1 cellular context compared by ENCODE assay signal in the genomic region with DNA sequence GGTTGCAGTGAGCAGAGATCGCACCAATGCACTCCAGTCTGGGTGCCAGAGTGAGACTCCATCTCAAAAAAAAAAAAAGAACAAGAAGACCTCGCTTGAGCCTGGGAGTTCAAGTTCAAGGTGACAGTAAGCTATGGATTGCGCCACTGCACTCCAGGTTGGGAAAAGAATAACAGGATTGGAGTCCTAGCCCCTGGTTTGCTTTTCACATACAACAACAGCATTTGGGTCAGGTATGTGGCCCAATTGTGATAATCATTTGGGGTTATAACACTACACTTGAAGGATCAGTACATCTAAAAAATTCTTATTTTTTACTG.
TF ChIP-seq lines count a peak whose summit lies in the region.

No MANE protein-coding gene starts in this region.

TF ChIP-seq in HepG2, 621 proteins besides CTCF, POLR2A, EP300 and RAD21 (continued from another document and continues in another):
- TF ChIP-seq, protein P1, sequence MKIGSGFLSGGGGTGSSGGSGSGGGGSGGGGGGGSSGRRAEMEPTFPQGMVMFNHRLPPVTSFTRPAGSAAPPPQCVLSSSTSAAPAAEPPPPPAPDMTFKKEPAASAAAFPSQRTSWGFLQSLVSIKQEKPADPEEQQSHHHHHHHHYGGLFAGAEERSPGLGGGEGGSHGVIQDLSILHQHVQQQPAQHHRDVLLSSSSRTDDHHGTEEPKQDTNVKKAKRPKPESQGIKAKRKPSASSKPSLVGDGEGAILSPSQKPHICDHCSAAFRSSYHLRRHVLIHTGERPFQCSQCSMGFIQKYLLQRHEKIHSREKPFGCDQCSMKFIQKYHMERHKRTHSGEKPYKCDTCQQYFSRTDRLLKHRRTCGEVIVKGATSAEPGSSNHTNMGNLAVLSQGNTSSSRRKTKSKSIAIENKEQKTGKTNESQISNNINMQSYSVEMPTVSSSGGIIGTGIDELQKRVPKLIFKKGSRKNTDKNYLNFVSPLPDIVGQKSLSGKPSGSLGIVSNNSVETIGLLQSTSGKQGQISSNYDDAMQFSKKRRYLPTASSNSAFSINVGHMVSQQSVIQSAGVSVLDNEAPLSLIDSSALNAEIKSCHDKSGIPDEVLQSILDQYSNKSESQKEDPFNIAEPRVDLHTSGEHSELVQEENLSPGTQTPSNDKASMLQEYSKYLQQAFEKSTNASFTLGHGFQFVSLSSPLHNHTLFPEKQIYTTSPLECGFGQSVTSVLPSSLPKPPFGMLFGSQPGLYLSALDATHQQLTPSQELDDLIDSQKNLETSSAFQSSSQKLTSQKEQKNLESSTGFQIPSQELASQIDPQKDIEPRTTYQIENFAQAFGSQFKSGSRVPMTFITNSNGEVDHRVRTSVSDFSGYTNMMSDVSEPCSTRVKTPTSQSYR (CRISPR knock-in tag; IDR thresholded peaks at IDR 0.05; ENCODE audit: borderline replicate concordance): no peak
- TF ChIP-seq, protein P2, sequence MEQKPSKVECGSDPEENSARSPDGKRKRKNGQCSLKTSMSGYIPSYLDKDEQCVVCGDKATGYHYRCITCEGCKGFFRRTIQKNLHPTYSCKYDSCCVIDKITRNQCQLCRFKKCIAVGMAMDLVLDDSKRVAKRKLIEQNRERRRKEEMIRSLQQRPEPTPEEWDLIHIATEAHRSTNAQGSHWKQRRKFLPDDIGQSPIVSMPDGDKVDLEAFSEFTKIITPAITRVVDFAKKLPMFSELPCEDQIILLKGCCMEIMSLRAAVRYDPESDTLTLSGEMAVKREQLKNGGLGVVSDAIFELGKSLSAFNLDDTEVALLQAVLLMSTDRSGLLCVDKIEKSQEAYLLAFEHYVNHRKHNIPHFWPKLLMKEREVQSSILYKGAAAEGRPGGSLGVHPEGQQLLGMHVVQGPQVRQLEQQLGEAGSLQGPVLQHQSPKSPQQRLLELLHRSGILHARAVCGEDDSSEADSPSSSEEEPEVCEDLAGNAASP (CRISPR knock-in tag; IDR thresholded peaks at IDR 0.05; ENCODE audit: borderline replicate concordance): peak; percentile 86; the same call in 1 of the 2 replicates
- no peak for TF ChIP-seq SP140L (CRISPR knock-in tag; IDR thresholded peaks at IDR 0.05; ENCODE audit: borderline replicate concordance)
- TF ChIP-seq, protein P3, sequence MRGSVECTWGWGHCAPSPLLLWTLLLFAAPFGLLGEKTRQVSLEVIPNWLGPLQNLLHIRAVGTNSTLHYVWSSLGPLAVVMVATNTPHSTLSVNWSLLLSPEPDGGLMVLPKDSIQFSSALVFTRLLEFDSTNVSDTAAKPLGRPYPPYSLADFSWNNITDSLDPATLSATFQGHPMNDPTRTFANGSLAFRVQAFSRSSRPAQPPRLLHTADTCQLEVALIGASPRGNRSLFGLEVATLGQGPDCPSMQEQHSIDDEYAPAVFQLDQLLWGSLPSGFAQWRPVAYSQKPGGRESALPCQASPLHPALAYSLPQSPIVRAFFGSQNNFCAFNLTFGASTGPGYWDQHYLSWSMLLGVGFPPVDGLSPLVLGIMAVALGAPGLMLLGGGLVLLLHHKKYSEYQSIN (CRISPR knock-in tag; IDR thresholded peaks at IDR 0.05; ENCODE audit: borderline replicate concordance): no peak
- no peak for TF ChIP-seq HMGA1 (CRISPR knock-in tag; conservative IDR thresholded peaks at IDR 0.05)
- TF ChIP-seq, protein P4, sequence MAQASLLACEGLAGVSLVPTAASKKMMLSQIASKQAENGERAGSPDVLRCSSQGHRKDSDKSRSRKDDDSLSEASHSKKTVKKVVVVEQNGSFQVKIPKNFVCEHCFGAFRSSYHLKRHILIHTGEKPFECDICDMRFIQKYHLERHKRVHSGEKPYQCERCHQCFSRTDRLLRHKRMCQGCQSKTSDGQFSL (CRISPR knock-in tag; IDR thresholded peaks at IDR 0.05): no peak
- TF ChIP-seq BORCS8-MEF2B (CRISPR knock-in tag; IDR thresholded peaks at IDR 0.05): no peak
- no peak for TF ChIP-seq ZNF782 (CRISPR knock-in tag; IDR thresholded peaks at IDR 0.05; ENCODE audit: borderline replicate concordance)
- no peak for TF ChIP-seq ZFP41 (CRISPR knock-in tag; IDR thresholded peaks at IDR 0.05; ENCODE audit: borderline replicate concordance)
- no peak for TF ChIP-seq CAMTA2 (CRISPR knock-in tag; IDR thresholded peaks at IDR 0.05; ENCODE audit: borderline replicate concordance)
- no peak for TF ChIP-seq ZNF777 (CRISPR knock-in tag; IDR thresholded peaks at IDR 0.05)
- TF ChIP-seq, protein P5, sequence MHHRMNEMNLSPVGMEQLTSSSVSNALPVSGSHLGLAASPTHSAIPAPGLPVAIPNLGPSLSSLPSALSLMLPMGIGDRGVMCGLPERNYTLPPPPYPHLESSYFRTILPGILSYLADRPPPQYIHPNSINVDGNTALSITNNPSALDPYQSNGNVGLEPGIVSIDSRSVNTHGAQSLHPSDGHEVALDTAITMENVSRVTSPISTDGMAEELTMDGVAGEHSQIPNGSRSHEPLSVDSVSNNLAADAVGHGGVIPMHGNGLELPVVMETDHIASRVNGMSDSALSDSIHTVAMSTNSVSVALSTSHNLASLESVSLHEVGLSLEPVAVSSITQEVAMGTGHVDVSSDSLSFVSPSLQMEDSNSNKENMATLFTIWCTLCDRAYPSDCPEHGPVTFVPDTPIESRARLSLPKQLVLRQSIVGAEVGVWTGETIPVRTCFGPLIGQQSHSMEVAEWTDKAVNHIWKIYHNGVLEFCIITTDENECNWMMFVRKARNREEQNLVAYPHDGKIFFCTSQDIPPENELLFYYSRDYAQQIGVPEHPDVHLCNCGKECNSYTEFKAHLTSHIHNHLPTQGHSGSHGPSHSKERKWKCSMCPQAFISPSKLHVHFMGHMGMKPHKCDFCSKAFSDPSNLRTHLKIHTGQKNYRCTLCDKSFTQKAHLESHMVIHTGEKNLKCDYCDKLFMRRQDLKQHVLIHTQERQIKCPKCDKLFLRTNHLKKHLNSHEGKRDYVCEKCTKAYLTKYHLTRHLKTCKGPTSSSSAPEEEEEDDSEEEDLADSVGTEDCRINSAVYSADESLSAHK (CRISPR knock-in tag; IDR thresholded peaks at IDR 0.05; ENCODE audit: borderline replicate concordance): no peak
- TF ChIP-seq ZNF121 (CRISPR knock-in tag; IDR thresholded peaks at IDR 0.05): no peak
- no peak for TF ChIP-seq ZNF138 (CRISPR knock-in tag; IDR thresholded peaks at IDR 0.05; ENCODE audit: low read depth)
- TF ChIP-seq ZNF20 (CRISPR knock-in tag; IDR thresholded peaks at IDR 0.05): no peak
- TF ChIP-seq, protein P6, sequence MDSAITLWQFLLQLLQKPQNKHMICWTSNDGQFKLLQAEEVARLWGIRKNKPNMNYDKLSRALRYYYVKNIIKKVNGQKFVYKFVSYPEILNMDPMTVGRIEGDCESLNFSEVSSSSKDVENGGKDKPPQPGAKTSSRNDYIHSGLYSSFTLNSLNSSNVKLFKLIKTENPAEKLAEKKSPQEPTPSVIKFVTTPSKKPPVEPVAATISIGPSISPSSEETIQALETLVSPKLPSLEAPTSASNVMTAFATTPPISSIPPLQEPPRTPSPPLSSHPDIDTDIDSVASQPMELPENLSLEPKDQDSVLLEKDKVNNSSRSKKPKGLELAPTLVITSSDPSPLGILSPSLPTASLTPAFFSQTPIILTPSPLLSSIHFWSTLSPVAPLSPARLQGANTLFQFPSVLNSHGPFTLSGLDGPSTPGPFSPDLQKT (CRISPR knock-in tag; IDR thresholded peaks at IDR 0.05; ENCODE audit: borderline replicate concordance): no peak
- no peak for TF ChIP-seq PAX8 (CRISPR knock-in tag; IDR thresholded peaks at IDR 0.05; ENCODE audit: borderline replicate concordance)
- TF ChIP-seq, protein P7, sequence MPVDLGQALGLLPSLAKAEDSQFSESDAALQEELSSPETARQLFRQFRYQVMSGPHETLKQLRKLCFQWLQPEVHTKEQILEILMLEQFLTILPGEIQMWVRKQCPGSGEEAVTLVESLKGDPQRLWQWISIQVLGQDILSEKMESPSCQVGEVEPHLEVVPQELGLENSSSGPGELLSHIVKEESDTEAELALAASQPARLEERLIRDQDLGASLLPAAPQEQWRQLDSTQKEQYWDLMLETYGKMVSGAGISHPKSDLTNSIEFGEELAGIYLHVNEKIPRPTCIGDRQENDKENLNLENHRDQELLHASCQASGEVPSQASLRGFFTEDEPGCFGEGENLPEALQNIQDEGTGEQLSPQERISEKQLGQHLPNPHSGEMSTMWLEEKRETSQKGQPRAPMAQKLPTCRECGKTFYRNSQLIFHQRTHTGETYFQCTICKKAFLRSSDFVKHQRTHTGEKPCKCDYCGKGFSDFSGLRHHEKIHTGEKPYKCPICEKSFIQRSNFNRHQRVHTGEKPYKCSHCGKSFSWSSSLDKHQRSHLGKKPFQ (CRISPR knock-in tag; IDR thresholded peaks at IDR 0.05; ENCODE audit: insufficient replicate concordance): no peak
- TF ChIP-seq ZNF331 (CRISPR knock-in tag; IDR thresholded peaks at IDR 0.05): peak; percentile 73
- TF ChIP-seq ZNF225 (CRISPR knock-in tag; IDR thresholded peaks at IDR 0.05): no peak
- TF ChIP-seq, protein P8, sequence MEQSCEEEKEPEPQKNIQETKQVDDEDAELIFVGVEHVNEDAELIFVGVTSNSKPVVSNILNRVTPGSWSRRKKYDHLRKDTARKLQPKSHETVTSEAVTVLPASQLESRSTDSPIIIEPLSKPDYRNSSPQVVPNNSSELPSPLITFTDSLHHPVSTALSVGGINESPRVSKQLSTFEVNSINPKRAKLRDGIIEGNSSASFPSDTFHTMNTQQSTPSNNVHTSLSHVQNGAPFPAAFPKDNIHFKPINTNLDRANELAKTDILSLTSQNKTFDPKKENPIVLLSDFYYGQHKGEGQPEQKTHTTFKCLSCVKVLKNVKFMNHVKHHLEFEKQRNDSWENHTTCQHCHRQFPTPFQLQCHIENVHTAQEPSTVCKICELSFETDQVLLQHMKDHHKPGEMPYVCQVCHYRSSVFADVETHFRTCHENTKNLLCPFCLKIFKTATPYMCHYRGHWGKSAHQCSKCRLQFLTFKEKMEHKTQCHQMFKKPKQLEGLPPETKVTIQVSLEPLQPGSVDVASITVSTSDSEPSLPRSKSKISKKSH (CRISPR knock-in tag; IDR thresholded peaks at IDR 0.05; ENCODE audit: borderline replicate concordance): no peak
- TF ChIP-seq SIX4 (CRISPR knock-in tag; IDR thresholded peaks at IDR 0.05): no peak
- TF ChIP-seq, protein P9, sequence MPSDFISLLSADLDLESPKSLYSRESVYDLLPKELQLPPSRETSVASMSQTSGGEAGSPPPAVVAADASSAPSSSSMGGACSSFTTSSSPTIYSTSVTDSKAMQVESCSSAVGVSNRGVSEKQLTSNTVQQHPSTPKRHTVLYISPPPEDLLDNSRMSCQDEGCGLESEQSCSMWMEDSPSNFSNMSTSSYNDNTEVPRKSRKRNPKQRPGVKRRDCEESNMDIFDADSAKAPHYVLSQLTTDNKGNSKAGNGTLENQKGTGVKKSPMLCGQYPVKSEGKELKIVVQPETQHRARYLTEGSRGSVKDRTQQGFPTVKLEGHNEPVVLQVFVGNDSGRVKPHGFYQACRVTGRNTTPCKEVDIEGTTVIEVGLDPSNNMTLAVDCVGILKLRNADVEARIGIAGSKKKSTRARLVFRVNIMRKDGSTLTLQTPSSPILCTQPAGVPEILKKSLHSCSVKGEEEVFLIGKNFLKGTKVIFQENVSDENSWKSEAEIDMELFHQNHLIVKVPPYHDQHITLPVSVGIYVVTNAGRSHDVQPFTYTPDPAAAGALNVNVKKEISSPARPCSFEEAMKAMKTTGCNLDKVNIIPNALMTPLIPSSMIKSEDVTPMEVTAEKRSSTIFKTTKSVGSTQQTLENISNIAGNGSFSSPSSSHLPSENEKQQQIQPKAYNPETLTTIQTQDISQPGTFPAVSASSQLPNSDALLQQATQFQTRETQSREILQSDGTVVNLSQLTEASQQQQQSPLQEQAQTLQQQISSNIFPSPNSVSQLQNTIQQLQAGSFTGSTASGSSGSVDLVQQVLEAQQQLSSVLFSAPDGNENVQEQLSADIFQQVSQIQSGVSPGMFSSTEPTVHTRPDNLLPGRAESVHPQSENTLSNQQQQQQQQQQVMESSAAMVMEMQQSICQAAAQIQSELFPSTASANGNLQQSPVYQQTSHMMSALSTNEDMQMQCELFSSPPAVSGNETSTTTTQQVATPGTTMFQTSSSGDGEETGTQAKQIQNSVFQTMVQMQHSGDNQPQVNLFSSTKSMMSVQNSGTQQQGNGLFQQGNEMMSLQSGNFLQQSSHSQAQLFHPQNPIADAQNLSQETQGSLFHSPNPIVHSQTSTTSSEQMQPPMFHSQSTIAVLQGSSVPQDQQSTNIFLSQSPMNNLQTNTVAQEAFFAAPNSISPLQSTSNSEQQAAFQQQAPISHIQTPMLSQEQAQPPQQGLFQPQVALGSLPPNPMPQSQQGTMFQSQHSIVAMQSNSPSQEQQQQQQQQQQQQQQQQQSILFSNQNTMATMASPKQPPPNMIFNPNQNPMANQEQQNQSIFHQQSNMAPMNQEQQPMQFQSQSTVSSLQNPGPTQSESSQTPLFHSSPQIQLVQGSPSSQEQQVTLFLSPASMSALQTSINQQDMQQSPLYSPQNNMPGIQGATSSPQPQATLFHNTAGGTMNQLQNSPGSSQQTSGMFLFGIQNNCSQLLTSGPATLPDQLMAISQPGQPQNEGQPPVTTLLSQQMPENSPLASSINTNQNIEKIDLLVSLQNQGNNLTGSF (CRISPR knock-in tag; IDR thresholded peaks at IDR 0.05): no peak
- no peak for TF ChIP-seq LCORL (IDR thresholded peaks at IDR 0.05)
- peak; percentile 37 for TF ChIP-seq LCORL (CRISPR knock-in tag; IDR thresholded peaks at IDR 0.05)
- peak; percentile 93; the same call in 1 of the 2 replicates for TF ChIP-seq ZBTB3 (CRISPR knock-in tag; IDR thresholded peaks at IDR 0.05; ENCODE audit: borderline replicate concordance, low read depth)
- TF ChIP-seq PITX1 (CRISPR knock-in tag; IDR thresholded peaks at IDR 0.05): peak; percentile 69; the same call in 1 of the 2 replicates
- no peak for TF ChIP-seq ZNF543 (CRISPR knock-in tag; IDR thresholded peaks at IDR 0.05)
- no peak for TF ChIP-seq JUNB (CRISPR knock-in tag; IDR thresholded peaks at IDR 0.05; ENCODE audit: borderline replicate concordance)
- no peak for TF ChIP-seq ZNF816 (CRISPR knock-in tag; IDR thresholded peaks at IDR 0.05; ENCODE audit: borderline replicate concordance)
- TF ChIP-seq, protein P10, sequence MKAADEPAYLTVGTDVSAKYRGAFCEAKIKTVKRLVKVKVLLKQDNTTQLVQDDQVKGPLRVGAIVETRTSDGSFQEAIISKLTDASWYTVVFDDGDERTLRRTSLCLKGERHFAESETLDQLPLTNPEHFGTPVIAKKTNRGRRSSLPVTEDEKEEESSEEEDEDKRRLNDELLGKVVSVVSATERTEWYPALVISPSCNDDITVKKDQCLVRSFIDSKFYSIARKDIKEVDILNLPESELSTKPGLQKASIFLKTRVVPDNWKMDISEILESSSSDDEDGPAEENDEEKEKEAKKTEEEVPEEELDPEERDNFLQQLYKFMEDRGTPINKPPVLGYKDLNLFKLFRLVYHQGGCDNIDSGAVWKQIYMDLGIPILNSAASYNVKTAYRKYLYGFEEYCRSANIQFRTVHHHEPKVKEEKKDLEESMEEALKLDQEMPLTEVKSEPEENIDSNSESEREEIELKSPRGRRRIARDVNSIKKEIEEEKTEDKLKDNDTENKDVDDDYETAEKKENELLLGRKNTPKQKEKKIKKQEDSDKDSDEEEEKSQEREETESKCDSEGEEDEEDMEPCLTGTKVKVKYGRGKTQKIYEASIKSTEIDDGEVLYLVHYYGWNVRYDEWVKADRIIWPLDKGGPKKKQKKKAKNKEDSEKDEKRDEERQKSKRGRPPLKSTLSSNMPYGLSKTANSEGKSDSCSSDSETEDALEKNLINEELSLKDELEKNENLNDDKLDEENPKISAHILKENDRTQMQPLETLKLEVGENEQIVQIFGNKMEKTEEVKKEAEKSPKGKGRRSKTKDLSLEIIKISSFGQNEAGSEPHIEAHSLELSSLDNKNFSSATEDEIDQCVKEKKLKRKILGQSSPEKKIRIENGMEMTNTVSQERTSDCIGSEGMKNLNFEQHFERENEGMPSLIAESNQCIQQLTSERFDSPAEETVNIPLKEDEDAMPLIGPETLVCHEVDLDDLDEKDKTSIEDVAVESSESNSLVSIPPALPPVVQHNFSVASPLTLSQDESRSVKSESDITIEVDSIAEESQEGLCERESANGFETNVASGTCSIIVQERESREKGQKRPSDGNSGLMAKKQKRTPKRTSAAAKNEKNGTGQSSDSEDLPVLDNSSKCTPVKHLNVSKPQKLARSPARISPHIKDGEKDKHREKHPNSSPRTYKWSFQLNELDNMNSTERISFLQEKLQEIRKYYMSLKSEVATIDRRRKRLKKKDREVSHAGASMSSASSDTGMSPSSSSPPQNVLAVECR (CRISPR knock-in tag; IDR thresholded peaks at IDR 0.05; ENCODE audit: borderline replicate concordance): peak; percentile 46; the same call in 1 of the 2 replicates
